In the genomic region with DNA sequence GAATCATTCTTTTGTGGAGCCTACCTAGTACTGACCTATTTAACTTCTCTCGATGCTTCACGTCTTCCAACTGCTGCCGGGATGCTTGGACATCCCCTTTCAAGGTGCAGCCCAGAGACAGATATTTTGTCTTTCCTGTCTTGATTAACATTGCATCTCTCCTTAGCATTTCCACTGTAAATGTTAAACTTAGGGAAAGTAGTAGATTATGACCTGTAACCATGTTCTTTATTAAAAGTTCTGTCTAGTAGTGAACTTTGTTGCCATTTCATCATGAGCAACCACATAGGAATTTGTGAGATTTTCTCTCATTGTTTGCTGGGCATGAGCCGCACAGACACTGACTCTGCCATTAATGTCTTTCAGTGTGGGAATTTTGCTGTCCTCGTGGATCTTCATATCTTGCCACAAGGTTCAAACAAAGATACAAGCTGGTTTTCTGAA, we compare ENCODE assay signal across 1 cellular context.
TF ChIP-seq lines count a peak whose summit lies in the region.

No MANE protein-coding gene starts in this region.

TF ChIP-seq in HepG2, 621 proteins besides CTCF, POLR2A, EP300 and RAD21 (continued from another document and continues in another):
- TF ChIP-seq, protein P1, sequence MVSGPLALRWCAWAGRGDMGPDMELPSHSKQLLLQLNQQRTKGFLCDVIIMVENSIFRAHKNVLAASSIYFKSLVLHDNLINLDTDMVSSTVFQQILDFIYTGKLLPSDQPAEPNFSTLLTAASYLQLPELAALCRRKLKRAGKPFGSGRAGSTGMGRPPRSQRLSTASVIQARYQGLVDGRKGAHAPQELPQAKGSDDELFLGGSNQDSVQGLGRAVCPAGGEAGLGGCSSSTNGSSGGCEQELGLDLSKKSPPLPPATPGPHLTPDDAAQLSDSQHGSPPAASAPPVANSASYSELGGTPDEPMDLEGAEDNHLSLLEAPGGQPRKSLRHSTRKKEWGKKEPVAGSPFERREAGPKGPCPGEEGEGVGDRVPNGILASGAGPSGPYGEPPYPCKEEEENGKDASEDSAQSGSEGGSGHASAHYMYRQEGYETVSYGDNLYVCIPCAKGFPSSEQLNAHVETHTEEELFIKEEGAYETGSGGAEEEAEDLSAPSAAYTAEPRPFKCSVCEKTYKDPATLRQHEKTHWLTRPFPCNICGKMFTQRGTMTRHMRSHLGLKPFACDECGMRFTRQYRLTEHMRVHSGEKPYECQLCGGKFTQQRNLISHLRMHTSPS (CRISPR knock-in tag; IDR thresholded peaks at IDR 0.05; ENCODE audit: low read depth): peak; percentile 24; the same call in 1 of the 2 replicates
- TF ChIP-seq FOSL2 (CRISPR knock-in tag; IDR thresholded peaks at IDR 0.05) (peak; percentile 96), SMAD9 (CRISPR knock-in tag; IDR thresholded peaks at IDR 0.05) (no peak), HNF4A (CRISPR knock-in tag; IDR thresholded peaks at IDR 0.05) (no peak), RCOR2 (CRISPR knock-in tag; IDR thresholded peaks at IDR 0.05) (0 out of 2 replicates have a peak, but pooled peaks have one; percentile 39), LCORL (IDR thresholded peaks at IDR 0.05) (no peak), LCORL (CRISPR knock-in tag; IDR thresholded peaks at IDR 0.05) (no peak; the same call in 1 of the 2 replicates), SNRNP70 (IDR thresholded peaks at IDR 0.05; ENCODE audit: low read depth, low read length) (no peak), ZNF441 (CRISPR knock-in tag; IDR thresholded peaks at IDR 0.05; ENCODE audit: borderline replicate concordance) (peak; percentile 65; the same call in 1 of the 2 replicates), PCBP2 (optimal IDR thresholded peaks at IDR 0.05; ENCODE audit: low read depth, low read length, poor library complexity, severe bottlenecking) (no peak), KLF16 (CRISPR knock-in tag; IDR thresholded peaks at IDR 0.05) (peak in 1 of 2 experiments; percentile 13; a peak in 1 of 4 replicates), ZMAT3 (CRISPR knock-in tag; conservative IDR thresholded peaks at IDR 0.05) (no peak), ZNF883 (CRISPR knock-in tag; IDR thresholded peaks at IDR 0.05; ENCODE audit: not compliant biosample characterization) (no peak), ZNF460 (CRISPR knock-in tag; IDR thresholded peaks at IDR 0.05; ENCODE audit: borderline replicate concordance) (no peak), ATAD3A (CRISPR knock-in tag; IDR thresholded peaks at IDR 0.05) (no peak), ZNF180 (CRISPR knock-in tag; IDR thresholded peaks at IDR 0.05; ENCODE audit: borderline replicate concordance, low read depth) (no peak), ZBTB20 (CRISPR knock-in tag; IDR thresholded peaks at IDR 0.05; ENCODE audit: borderline replicate concordance, low read depth) (0 out of 2 replicates have a peak, but pooled peaks have one; percentile 48), TMF1 (CRISPR knock-in tag; IDR thresholded peaks at IDR 0.05; ENCODE audit: low read depth) (no peak), MYC (CRISPR knock-in tag; IDR thresholded peaks at IDR 0.05; ENCODE audit: borderline replicate concordance) (no peak), MXD4 (CRISPR knock-in tag; IDR thresholded peaks at IDR 0.05) (no peak), TSC22D2 (CRISPR knock-in tag; IDR thresholded peaks at IDR 0.05; ENCODE audit: borderline replicate concordance) (no peak), PPARG (CRISPR knock-in tag; conservative IDR thresholded peaks at IDR 0.05) (peak; percentile 81), CBFB (CRISPR knock-in tag; IDR thresholded peaks at IDR 0.05) (no peak), ZNF709 (CRISPR knock-in tag; IDR thresholded peaks at IDR 0.05) (no peak), JUN (CRISPR knock-in tag; IDR thresholded peaks at IDR 0.05) (no peak), JDP2 (CRISPR knock-in tag; IDR thresholded peaks at IDR 0.05; ENCODE audit: borderline replicate concordance) (no peak), POLR2AphosphoS2 (IDR thresholded peaks at IDR 0.05; ENCODE audit: low read depth, low read length) (no peak), ZMYM3 (CRISPR knock-in tag; IDR thresholded peaks at IDR 0.05) (no peak), MED13 (CRISPR knock-in tag; IDR thresholded peaks at IDR 0.05) (no peak)
- TF ChIP-seq, protein P2, sequence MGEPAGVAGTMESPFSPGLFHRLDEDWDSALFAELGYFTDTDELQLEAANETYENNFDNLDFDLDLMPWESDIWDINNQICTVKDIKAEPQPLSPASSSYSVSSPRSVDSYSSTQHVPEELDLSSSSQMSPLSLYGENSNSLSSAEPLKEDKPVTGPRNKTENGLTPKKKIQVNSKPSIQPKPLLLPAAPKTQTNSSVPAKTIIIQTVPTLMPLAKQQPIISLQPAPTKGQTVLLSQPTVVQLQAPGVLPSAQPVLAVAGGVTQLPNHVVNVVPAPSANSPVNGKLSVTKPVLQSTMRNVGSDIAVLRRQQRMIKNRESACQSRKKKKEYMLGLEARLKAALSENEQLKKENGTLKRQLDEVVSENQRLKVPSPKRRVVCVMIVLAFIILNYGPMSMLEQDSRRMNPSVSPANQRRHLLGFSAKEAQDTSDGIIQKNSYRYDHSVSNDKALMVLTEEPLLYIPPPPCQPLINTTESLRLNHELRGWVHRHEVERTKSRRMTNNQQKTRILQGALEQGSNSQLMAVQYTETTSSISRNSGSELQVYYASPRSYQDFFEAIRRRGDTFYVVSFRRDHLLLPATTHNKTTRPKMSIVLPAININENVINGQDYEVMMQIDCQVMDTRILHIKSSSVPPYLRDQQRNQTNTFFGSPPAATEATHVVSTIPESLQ (CRISPR knock-in tag; conservative IDR thresholded peaks at IDR 0.05): no peak
- TF ChIP-seq, protein P3, sequence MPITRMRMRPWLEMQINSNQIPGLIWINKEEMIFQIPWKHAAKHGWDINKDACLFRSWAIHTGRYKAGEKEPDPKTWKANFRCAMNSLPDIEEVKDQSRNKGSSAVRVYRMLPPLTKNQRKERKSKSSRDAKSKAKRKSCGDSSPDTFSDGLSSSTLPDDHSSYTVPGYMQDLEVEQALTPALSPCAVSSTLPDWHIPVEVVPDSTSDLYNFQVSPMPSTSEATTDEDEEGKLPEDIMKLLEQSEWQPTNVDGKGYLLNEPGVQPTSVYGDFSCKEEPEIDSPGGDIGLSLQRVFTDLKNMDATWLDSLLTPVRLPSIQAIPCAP (CRISPR knock-in tag; IDR thresholded peaks at IDR 0.05; ENCODE audit: low read depth): no peak
- TF ChIP-seq, protein P4, sequence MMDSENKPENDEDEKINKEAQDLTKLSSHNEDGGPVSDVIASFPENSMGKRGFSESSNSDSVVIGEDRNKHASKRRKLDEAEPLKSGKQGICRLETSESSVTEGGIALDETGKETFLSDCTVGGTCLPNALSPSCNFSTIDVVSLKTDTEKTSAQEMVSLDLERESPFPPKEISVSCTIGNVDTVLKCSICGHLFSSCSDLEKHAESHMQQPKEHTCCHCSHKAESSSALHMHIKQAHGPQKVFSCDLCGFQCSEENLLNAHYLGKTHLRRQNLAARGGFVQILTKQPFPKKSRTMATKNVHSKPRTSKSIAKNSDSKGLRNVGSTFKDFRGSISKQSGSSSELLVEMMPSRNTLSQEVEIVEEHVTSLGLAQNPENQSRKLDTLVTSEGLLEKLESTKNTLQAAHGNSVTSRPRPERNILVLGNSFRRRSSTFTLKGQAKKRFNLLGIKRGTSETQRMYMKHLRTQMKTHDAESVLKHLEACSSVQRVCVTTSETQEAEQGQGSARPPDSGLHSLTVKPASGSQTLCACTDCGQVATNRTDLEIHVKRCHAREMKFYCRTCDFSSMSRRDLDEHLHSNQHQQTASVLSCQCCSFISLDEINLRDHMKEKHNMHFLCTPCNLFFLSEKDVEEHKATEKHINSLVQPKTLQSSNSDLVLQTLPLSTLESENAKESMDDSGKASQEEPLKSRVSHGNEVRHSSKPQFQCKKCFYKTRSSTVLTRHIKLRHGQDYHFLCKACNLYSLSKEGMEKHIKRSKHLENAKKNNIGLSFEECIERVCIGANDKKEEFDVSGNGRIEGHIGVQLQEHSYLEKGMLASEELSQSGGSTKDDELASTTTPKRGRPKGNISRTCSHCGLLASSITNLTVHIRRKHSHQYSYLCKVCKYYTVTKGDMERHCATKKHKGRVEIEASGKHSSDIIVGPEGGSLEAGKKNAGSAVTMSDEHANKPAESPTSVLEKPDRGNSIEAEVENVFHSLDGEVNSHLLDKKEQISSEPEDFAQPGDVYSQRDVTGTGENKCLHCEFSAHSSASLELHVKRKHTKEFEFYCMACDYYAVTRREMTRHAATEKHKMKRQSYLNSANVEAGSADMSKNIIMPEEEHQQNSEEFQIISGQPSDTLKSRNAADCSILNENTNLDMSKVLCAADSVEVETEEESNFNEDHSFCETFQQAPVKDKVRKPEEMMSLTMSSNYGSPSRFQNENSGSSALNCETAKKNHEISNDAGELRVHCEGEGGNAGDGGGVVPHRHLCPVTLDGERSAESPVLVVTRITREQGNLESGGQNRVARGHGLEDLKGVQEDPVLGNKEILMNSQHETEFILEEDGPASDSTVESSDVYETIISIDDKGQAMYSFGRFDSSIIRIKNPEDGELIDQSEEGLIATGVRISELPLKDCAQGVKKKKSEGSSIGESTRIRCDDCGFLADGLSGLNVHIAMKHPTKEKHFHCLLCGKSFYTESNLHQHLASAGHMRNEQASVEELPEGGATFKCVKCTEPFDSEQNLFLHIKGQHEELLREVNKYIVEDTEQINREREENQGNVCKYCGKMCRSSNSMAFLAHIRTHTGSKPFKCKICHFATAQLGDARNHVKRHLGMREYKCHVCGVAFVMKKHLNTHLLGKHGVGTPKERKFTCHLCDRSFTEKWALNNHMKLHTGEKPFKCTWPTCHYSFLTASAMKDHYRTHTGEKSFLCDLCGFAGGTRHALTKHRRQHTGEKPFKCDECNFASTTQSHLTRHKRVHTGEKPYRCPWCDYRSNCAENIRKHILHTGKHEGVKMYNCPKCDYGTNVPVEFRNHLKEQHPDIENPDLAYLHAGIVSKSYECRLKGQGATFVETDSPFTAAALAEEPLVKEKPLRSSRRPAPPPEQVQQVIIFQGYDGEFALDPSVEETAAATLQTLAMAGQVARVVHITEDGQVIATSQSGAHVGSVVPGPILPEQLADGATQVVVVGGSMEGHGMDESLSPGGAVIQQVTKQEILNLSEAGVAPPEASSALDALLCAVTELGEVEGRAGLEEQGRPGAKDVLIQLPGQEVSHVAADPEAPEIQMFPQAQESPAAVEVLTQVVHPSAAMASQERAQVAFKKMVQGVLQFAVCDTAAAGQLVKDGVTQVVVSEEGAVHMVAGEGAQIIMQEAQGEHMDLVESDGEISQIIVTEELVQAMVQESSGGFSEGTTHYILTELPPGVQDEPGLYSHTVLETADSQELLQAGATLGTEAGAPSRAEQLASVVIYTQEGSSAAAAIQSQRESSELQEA (CRISPR knock-in tag; IDR thresholded peaks at IDR 0.05; ENCODE audit: not compliant biosample characterization): no peak
- TF ChIP-seq, protein P5, sequence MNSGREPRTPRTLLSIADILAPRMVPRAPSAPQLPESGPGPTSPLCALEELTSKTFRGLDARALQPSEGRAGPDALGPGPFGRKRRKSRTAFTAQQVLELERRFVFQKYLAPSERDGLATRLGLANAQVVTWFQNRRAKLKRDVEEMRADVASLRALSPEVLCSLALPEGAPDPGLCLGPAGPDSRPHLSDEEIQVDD (CRISPR knock-in tag; IDR thresholded peaks at IDR 0.05; ENCODE audit: borderline replicate concordance): no peak
- TF ChIP-seq, protein P6, sequence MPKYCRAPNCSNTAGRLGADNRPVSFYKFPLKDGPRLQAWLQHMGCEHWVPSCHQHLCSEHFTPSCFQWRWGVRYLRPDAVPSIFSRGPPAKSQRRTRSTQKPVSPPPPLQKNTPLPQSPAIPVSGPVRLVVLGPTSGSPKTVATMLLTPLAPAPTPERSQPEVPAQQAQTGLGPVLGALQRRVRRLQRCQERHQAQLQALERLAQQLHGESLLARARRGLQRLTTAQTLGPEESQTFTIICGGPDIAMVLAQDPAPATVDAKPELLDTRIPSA (CRISPR knock-in tag; IDR thresholded peaks at IDR 0.05; ENCODE audit: borderline replicate concordance): no peak
- TF ChIP-seq, protein P7, sequence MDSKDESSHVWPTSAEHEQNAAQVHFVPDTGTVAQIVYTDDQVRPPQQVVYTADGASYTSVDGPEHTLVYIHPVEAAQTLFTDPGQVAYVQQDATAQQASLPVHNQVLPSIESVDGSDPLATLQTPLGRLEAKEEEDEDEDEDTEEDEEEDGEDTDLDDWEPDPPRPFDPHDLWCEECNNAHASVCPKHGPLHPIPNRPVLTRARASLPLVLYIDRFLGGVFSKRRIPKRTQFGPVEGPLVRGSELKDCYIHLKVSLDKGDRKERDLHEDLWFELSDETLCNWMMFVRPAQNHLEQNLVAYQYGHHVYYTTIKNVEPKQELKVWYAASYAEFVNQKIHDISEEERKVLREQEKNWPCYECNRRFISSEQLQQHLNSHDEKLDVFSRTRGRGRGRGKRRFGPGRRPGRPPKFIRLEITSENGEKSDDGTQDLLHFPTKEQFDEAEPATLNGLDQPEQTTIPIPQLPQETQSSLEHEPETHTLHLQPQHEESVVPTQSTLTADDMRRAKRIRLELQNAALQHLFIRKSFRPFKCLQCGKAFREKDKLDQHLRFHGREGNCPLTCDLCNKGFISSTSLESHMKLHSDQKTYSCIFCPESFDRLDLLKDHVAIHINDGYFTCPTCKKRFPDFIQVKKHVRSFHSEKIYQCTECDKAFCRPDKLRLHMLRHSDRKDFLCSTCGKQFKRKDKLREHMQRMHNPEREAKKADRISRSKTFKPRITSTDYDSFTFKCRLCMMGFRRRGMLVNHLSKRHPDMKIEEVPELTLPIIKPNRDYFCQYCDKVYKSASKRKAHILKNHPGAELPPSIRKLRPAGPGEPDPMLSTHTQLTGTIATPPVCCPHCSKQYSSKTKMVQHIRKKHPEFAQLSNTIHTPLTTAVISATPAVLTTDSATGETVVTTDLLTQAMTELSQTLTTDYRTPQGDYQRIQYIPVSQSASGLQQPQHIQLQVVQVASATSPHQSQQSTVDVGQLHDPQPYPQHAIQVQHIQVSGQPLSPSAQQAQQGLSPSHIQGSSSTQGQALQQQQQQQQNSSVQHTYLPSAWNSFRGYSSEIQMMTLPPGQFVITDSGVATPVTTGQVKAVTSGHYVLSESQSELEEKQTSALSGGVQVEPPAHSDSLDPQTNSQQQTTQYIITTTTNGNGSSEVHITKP (CRISPR knock-in tag; IDR thresholded peaks at IDR 0.05; ENCODE audit: low read depth): no peak
- TF ChIP-seq, protein P8, sequence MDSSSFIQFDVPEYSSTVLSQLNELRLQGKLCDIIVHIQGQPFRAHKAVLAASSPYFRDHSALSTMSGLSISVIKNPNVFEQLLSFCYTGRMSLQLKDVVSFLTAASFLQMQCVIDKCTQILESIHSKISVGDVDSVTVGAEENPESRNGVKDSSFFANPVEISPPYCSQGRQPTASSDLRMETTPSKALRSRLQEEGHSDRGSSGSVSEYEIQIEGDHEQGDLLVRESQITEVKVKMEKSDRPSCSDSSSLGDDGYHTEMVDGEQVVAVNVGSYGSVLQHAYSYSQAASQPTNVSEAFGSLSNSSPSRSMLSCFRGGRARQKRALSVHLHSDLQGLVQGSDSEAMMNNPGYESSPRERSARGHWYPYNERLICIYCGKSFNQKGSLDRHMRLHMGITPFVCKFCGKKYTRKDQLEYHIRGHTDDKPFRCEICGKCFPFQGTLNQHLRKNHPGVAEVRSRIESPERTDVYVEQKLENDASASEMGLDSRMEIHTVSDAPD (CRISPR knock-in tag; IDR thresholded peaks at IDR 0.05): no peak
- TF ChIP-seq, protein P9, sequence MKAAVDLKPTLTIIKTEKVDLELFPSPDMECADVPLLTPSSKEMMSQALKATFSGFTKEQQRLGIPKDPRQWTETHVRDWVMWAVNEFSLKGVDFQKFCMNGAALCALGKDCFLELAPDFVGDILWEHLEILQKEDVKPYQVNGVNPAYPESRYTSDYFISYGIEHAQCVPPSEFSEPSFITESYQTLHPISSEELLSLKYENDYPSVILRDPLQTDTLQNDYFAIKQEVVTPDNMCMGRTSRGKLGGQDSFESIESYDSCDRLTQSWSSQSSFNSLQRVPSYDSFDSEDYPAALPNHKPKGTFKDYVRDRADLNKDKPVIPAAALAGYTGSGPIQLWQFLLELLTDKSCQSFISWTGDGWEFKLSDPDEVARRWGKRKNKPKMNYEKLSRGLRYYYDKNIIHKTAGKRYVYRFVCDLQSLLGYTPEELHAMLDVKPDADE (CRISPR knock-in tag; IDR thresholded peaks at IDR 0.05): no peak
